8 cellular contexts compared by ENCODE assay signal in genomic region chr1:120180349-120180702, GRCh38. TPM values are rescaled to one million over a fixed set of nuclear protein-coding genes. Genes with fewer than 3 reads are reported as not detected.
DNase-seq lines count a peak whose midpoint lies in the region; ATAC-seq and TF ChIP-seq lines count a peak whose summit lies in the region.
"Not testable (repeated sequence)": the region's sequence is repeated elsewhere in the genome, so short reads cannot be mapped to it uniquely, and the experiment has no call there.

No MANE protein-coding gene starts in this region.

- not testable (repeated sequence) for H3K9me3 Mint-ChIP-seq in HFFc6

- H3K27me3 Mint-ChIP-seq in HFFc6 (ENCODE audit: insufficient read depth): not testable (repeated sequence)

- not testable (repeated sequence) for DNase-seq in HFFc6; choroid plexus epithelial cell (ENCODE audit: low read depth); heart left ventricle; omental fat pad (ENCODE audit: low spot score); spleen; vagina (ENCODE audit: extremely low spot score in 2 of 2)

- not testable (repeated sequence) for TF ChIP-seq POLR2A in heart left ventricle (IDR thresholded peaks at IDR 0.05); spleen (IDR thresholded peaks at IDR 0.05); vagina (IDR thresholded peaks at IDR 0.05)

- not testable (repeated sequence) for H3K27me3 ChIP-seq in heart left ventricle; liver (ENCODE audit: control insufficient read depth in 4 of 4, insufficient read depth in 4 of 4, low read length in 3 of 4); spleen (replicated peaks in 1 of 7); vagina

- H3K36me3 ChIP-seq in heart left ventricle; liver (ENCODE audit: control insufficient read depth in 4 of 4, insufficient read depth in 3 of 4, low read depth in 1 of 4, low read length in 3 of 4); spleen; vagina: not testable (repeated sequence)

- H3K4me1 ChIP-seq in heart left ventricle (peaks cover 0 to 21% (median 8%) of the 10 kb centered on the region in 12 donors), liver (ENCODE audit: control insufficient read depth in 4 of 4, insufficient read depth in 4 of 4, low read length in 3 of 4) (peaks cover 0 to 19% (median 13%) of the 10 kb centered on the region in 4 donors), spleen (peaks cover 0 to 28% (median 13%) of the 10 kb centered on the region in 6 donors)
- H3K4me1 ChIP-seq in vagina: not testable (repeated sequence)

- 0 to 43% (median 15%) methylated on average over 2 to 5 of the region's 15 CpGs for whole genome bisulfite sequencing in heart left ventricle, 4 donors
- WGBS in liver: 13% methylated on average over 5 of the region's 15 CpGs
- 8 to 41% (median 19%) methylated on average over 2 to 7 of the region's 15 CpGs; no CpG with 5 or more reads in 1 of the 5 donors for WGBS in spleen, 5 donors

- H3K4me3 ChIP-seq in WI38 (ENCODE audit: low read depth, low read length) (peak overlapping the region; percentile 42), choroid plexus epithelial cell (ENCODE audit: low read depth, low read length) (peak overlapping the region; percentile 34), heart left ventricle (peak overlapping the region in 10 of 12 donors; percentile 32 to 54 (median 45)), liver (ENCODE audit: low read depth in 1 of 3, low read length in 3 of 3) (peak overlapping the region in 1 of 3 donors; percentile 1), spleen (peak overlapping the region in 5 of 8 donors; percentile 5 to 54 (median 26)), vagina (peak overlapping the region; percentile 30 to 44)

- H3K9me3 ChIP-seq in heart left ventricle; liver (ENCODE audit: control insufficient read depth in 4 of 4, low read length in 3 of 4); spleen; vagina: not testable (repeated sequence)

- H3K27ac ChIP-seq in heart left ventricle (peak overlapping the region in 11 of 12 donors; percentile 35 to 80 (median 59)), liver (ENCODE audit: low read depth in 1 of 2, low read length in 2 of 2) (peak overlapping the region; percentile 53 to 66), spleen (peak overlapping the region in 6 of 8 donors; percentile 59 to 74 (median 63)), vagina (peak overlapping the region; percentile 66)

- TF ChIP-seq CTCF in HFFc6 (IDR thresholded peaks at IDR 0.05); WI38 (IDR thresholded peaks at IDR 0.05; ENCODE audit: low read depth, low read length); choroid plexus epithelial cell (conservative IDR thresholded peaks at IDR 0.05; ENCODE audit: low read depth, low read length); heart left ventricle (IDR thresholded peaks at IDR 0.05); liver (IDR thresholded peaks at IDR 0.05; ENCODE audit: low read depth, low read length, missing input control); omental fat pad (IDR thresholded peaks at IDR 0.05); spleen (IDR thresholded peaks at IDR 0.05 in 8 of 11, conservative IDR thresholded peaks at IDR 0.05 in 3 of 11); vagina (IDR thresholded peaks at IDR 0.05): not testable (repeated sequence)

- H3K4me1 Mint-ChIP-seq in HFFc6 (ENCODE audit: low read depth): peaks cover 20% of the 10 kb centered on the region

- ATAC-seq in heart left ventricle (peak in 2 of 4 donors; percentile 30 to 49), omental fat pad (ENCODE audit: low FRiP score) (peak; percentile 54)

- intact Hi-C loops in heart left ventricle (cut with DNase I); spleen (cut with DNase I; ENCODE audit: low total_unique reads); vagina (cut with DNase I): not testable (repeated sequence)

- H3K4me3 Mint-ChIP-seq in HFFc6: peak overlapping the region; percentile 84; the same call in 1 of the 2 replicates

- TF ChIP-seq RAD21 in liver (IDR thresholded peaks at IDR 0.05): not testable (repeated sequence)

- not testable (repeated sequence) for H3K9ac ChIP-seq in liver (ENCODE audit: low read depth in 1 of 2, low read length in 2 of 2)

- not testable (repeated sequence) for H3K36me3 Mint-ChIP-seq in HFFc6 (ENCODE audit: low read depth)

- peak overlapping the region; percentile 84 for H3K27ac Mint-ChIP-seq in HFFc6

RNA-seq across cellular contexts. Expression of gene SEC22B, which starts 4.0 kb away (rescaled TPM):
- total RNA-seq in HFFc6 (2021; fragmentation: NEBNext Ultra II Directional; extraction: Animal tissue kit (Norgen Biotek cat#: 25700)): 10 to 100 TPM; 47.2 to 56.6 (median 54.7) TPM
- total RNA-seq in heart left ventricle: 10 to 100 TPM; 10.6 to 19.3 (median 15.4) TPM
- polyA plus RNA-seq in heart left ventricle: 10 to 100 TPM; 10.7 to 20.4 TPM
- 10 to 100 TPM; 11.5 to 33.0 TPM for total RNA-seq in liver
- 10 to 100 TPM; 17.2 to 27.6 TPM for polyA plus RNA-seq in liver
- total RNA-seq in omental fat pad: 10 to 100 TPM; 29.8 to 37.7 (median 32.6) TPM
- 10 to 100 TPM; 25.5 to 37.9 (median 30.2) TPM for total RNA-seq in spleen
- polyA plus RNA-seq in spleen: 10 to 100 TPM; 11.1 to 14.5 (median 13.1) TPM
- total RNA-seq in vagina: 19.4 TPM
